ENCODE assay signal across 8 cellular contexts in genomic region chr11:3824714-3825472, GRCh38. TPM values are rescaled to one million over a fixed set of nuclear protein-coding genes. Genes with fewer than 3 reads are reported as not detected.
DNase-seq lines count a peak whose midpoint lies in the region; ATAC-seq and TF ChIP-seq lines count a peak whose summit lies in the region.

No MANE protein-coding gene starts in this region.

- H3K4me3 ChIP-seq in AG10803 (ENCODE audit: low read length) = no peak overlapping the region
- no peak overlapping the region for H3K4me3 ChIP-seq in right atrium auricular region

- H3K9me3 ChIP-seq in right atrium auricular region = no peaks in the 10 kb centered on the region

- no peaks in the 10 kb centered on the region for H3K27me3 ChIP-seq in right atrium auricular region

- H3K36me3 ChIP-seq in right atrium auricular region = peaks cover 17% of the 10 kb centered on the region

- no peak overlapping the region for H3K27ac ChIP-seq in right atrium auricular region

- H3K4me1 ChIP-seq in right atrium auricular region = no peaks in the 10 kb centered on the region

- TF ChIP-seq CTCF in AG10803 (conservative IDR thresholded peaks at IDR 0.05; ENCODE audit: low read length) (peak; percentile 47), right atrium auricular region (IDR thresholded peaks at IDR 0.05) (peak; percentile 30 to 66)

- DNase-seq in AG10803 (ENCODE audit: low read depth) (no peak), SIG-M5 (lab: John Stamatoyannopoulos, UW) (peak; percentile 7), right atrium auricular region (ENCODE audit: low spot score) (no peak), kidney glomerular epithelial cell (lab: John Stamatoyannopoulos, UW) (no peak)
- DNase-seq in activated gamma-delta T cell treated with anti-CD3 and anti-CD28 coated beads, Interleukin-2, amount 50 U/mL, for 16 hours (ENCODE audit: low read depth) = peak; percentile 73
- peak; percentile 69 to 83 (median 76) for DNase-seq in stimulated activated CD4-positive, alpha-beta T cell treated with anti-CD3 and anti-CD28 coated beads, Interleukin-12 subunit alpha, Interleukin-12 subunit beta, amount 100 ng/mL, for 48 hours (ENCODE audit: low read depth in 2 of 3, low spot score in 1 of 3)

- ATAC-seq in GM18861 (IDR thresholded peaks at IDR 0.05; ENCODE audit: unreplicated experiment) (peak; percentile 72), HG03139 (IDR thresholded peaks at IDR 0.05; ENCODE audit: unreplicated experiment) (peak; percentile 88)

RNA-seq across cellular contexts. Expression of gene RHOG, which starts 15.9 kb away (rescaled TPM):
- total RNA-seq in right atrium auricular region = 10 to 100 TPM; 20.1 to 48.9 TPM

RNA-seq across cellular contexts. Expression of gene PGAP2, which starts 16.5 kb away (rescaled TPM):
- total RNA-seq in right atrium auricular region = 10 to 100 TPM; 10.8 to 14.9 TPM

RNA-seq across cellular contexts. Expression of gene NUP98, which starts 27.5 kb away (rescaled TPM):
- 10 to 100 TPM; 58.8 to 94.5 TPM for total RNA-seq in right atrium auricular region

RNA-seq across cellular contexts. Expression of gene STIM1, which starts 30.6 kb away (rescaled TPM):
- total RNA-seq in right atrium auricular region = 10 to 100 TPM; 15.4 to 16.6 TPM

Comparison
In these comparisons a context has a peak if more than half of its experiments do, and no peak if none do; other contexts are left out.
1. DNase-seq: peak in SIG-M5 (single experiment), activated gamma-delta T cell treated with anti-CD3 and anti-CD28 coated beads, Interleukin-2, amount 50 U/mL, for 16 hours (single experiment) and stimulated activated CD4-positive, alpha-beta T cell treated with anti-CD3 and anti-CD28 coated beads, Interleukin-12 subunit alpha, Interleukin-12 subunit beta, amount 100 ng/mL, for 48 hours (3 of 3); none in AG10803 (single experiment), right atrium auricular region (single experiment) and kidney glomerular epithelial cell (single experiment).